In the genomic region with DNA sequence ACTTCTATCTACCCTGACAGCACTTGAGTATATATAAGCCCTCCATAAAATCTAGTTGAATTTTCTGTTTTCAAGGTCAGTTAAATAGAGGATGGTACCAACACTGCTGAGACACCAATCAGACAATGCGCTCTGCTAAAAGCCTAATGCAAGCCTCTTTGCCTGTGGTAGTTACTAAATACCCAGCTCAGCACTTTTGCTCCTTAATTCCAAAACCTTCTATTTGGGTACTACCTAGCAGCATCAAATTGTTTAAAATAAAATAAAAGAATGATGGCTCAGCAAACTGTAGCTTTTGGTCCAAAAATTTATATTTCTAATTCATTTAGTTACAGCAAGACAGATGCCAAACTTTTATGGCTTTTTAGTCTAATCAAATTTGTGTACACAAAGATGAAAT, we compare ENCODE assay signal across 8 cellular contexts.
"Had no signal": no experiment of that assay in that cellular context is flagged by ENCODE, and none has a peak within 500 bp of the region (broad histone marks: within the 10 kb centered on the region; RNA-seq: fewer than 3 reads in every experiment).

No MANE protein-coding gene starts in this region.

- FAIRE-seq: G401.6, GM12878, GM12891, GM12892, GM18507, GM19239 had no signal

- H3K4me3 ChIP-seq: GM12878 had no signal

- DNase-seq: GDM1, GF-D8 had no signal

- ATAC-seq: GM12878 had no signal
